In genomic region chr11:105344938-105345337, GRCh38 we compare ENCODE assay signal across 18 cellular contexts.
DNase-seq lines count a peak whose midpoint lies in the region; ATAC-seq lines count a peak whose summit lies in the region.
"Had no signal": no experiment of that assay in that cellular context is flagged by ENCODE, and none has a peak within 500 bp of the region (broad histone marks: within the 10 kb centered on the region; RNA-seq: fewer than 3 reads in every experiment).

No MANE protein-coding gene starts in this region.

- DNase-seq in NCI-H1417 (lab: John Stamatoyannopoulos, UW) = peak in 2 of 3 experiments; percentile 10 to 63
- no peak for DNase-seq in NCI-H1417 treated with DMSO at 0.1 percent for 48 hours (lab: John Stamatoyannopoulos, UW)
- peak; percentile 8 for DNase-seq in COR-L47 (lab: John Stamatoyannopoulos, UW)
- peak; percentile 16 for DNase-seq in NCI-H446 treated with DMSO at 0.1 percent for 48 hours (lab: John Stamatoyannopoulos, UW)
- peak; percentile 41 for DNase-seq in dermis blood vessel endothelial cell
- DNase-seq in effector CD8-positive, alpha-beta T cell (lab: John Stamatoyannopoulos, UW) = no peak
- DNase-seq: 8988T; Caco-2; H7; IMR-90; MV-4-11; NCI-H187; NCI-H226; NK-92 treated with Interleukin-12 subunit alpha and Interleukin-12 subunit beta, amount 100 ng/mL, for 24 hours; OCI-M1 had no signal

- no peak for ATAC-seq in HG03354 (IDR thresholded peaks at IDR 0.05; ENCODE audit: poor library complexity, severe bottlenecking, unreplicated experiment)
- ATAC-seq in HG02678 (IDR thresholded peaks at IDR 0.05; ENCODE audit: unreplicated experiment) = no peak
- ATAC-seq: GM12878 had no signal

Comparison
In these comparisons a context has a peak if more than half of its experiments do, and no peak if none do; other contexts are left out.
1. DNase-seq: peak in NCI-H1417 (2 of 3), COR-L47 (single experiment), NCI-H446 treated with DMSO at 0.1 percent for 48 hours (single experiment) and dermis blood vessel endothelial cell (single experiment); none in NCI-H1417 treated with DMSO at 0.1 percent for 48 hours (single experiment) and effector CD8-positive, alpha-beta T cell (single experiment).